Comparison of ENCODE assay signal across 8 cellular contexts in genomic region chr12:131828671-131829350, GRCh38. TPM values are rescaled to one million over a fixed set of nuclear protein-coding genes. Genes with fewer than 3 reads are reported as not detected.
DNase-seq lines count a peak whose midpoint lies in the region; ATAC-seq and TF ChIP-seq lines count a peak whose summit lies in the region.

No MANE protein-coding gene starts in this region.

- H3K9me3 ChIP-seq in CD8-positive, alpha-beta memory T cell (ENCODE audit: low read length) = no peaks in the 10 kb centered on the region
- no peaks in the 10 kb centered on the region for H3K9me3 ChIP-seq in HUES6 (ENCODE audit: control insufficient read depth, insufficient read depth, low read depth, low read length)
- no peaks in the 10 kb centered on the region for H3K9me3 ChIP-seq in lower lobe of right lung
- H3K9me3 ChIP-seq in upper lobe of right lung = no peaks in the 10 kb centered on the region

- no peak for TF ChIP-seq CTCF in brain microvascular endothelial cell (IDR thresholded peaks at IDR 0.05; ENCODE audit: low read depth, low read length, missing control alignments)
- no peak for TF ChIP-seq CTCF in lower lobe of right lung (IDR thresholded peaks at IDR 0.05)
- TF ChIP-seq CTCF in upper lobe of right lung (IDR thresholded peaks at IDR 0.05) = no peak

- peak overlapping the region in 6 of 7 donors; percentile 33 to 76 (median 63) for H3K4me3 Mint-ChIP-seq in CD8-positive, alpha-beta memory T cell

- ATAC-seq in lower lobe of right lung (peak; percentile 33 to 38), upper lobe of right lung (peak; percentile 19)

- in situ Hi-C loops in brain microvascular endothelial cell (cut with HindIII; ENCODE audit: low pct_ligation_motif_present, low sequenced_read_pairs) = no loop called here

- no peaks in the 10 kb centered on the region for H3K36me3 ChIP-seq in CD8-positive, alpha-beta memory T cell (ENCODE audit: insufficient read depth, low read length)
- H3K36me3 ChIP-seq in HUES6 (ENCODE audit: control insufficient read depth, insufficient read depth, low read length) = no peaks in the 10 kb centered on the region
- no peaks in the 10 kb centered on the region for H3K36me3 ChIP-seq in brain microvascular endothelial cell (replicated peaks)
- H3K36me3 ChIP-seq in lower lobe of right lung = no peaks in the 10 kb centered on the region
- H3K36me3 ChIP-seq in upper lobe of right lung = no peaks in the 10 kb centered on the region

- no peaks in the 10 kb centered on the region for H3K9me3 Mint-ChIP-seq in CD8-positive, alpha-beta memory T cell

- POLR2A ChIA-PET in CD8-positive, alpha-beta memory T cell (lab: Charles Lee) = no interaction called here

- H3K27me3 ChIP-seq in CD8-positive, alpha-beta memory T cell (ENCODE audit: insufficient read depth, low read length, poor library complexity, severe bottlenecking) = peaks cover 16% of the 10 kb centered on the region
- peaks cover 35% of the 10 kb centered on the region for H3K27me3 ChIP-seq in HUES6 (ENCODE audit: control insufficient read depth, insufficient read depth, low read length)
- H3K27me3 ChIP-seq in brain microvascular endothelial cell (replicated peaks) = no peaks in the 10 kb centered on the region
- H3K27me3 ChIP-seq in lower lobe of right lung (ENCODE audit: low read depth) = peaks cover 63% of the 10 kb centered on the region
- peaks cover 32% of the 10 kb centered on the region for H3K27me3 ChIP-seq in upper lobe of right lung

- H3K27ac Mint-ChIP-seq in CD8-positive, alpha-beta memory T cell = no peak overlapping the region

- CTCF ChIA-PET in CD8-positive, alpha-beta memory T cell (lab: Charles Lee) = interaction anchor here (1.1 kb wide), 1 partner anchor 10 kb away, joined by 3 read pairs; no protein-coding TSS in a partner anchor

- peak overlapping the region; percentile 28 for H3K4me3 ChIP-seq in CD8-positive, alpha-beta memory T cell (ENCODE audit: low read length)
- H3K4me3 ChIP-seq in HUES6 (ENCODE audit: low read depth, low read length) (peak overlapping the region; percentile 67), brain microvascular endothelial cell (ENCODE audit: low read depth, low read length) (peak overlapping the region; percentile 67), lower lobe of right lung (peak overlapping the region; percentile 57), upper lobe of right lung (peak overlapping the region; percentile 49)

- H3K9ac ChIP-seq in HUES6 (ENCODE audit: low read length) = peak overlapping the region; percentile 76

- intact Hi-C loops in lower lobe of right lung (cut with DNase I) (no loop called here), upper lobe of right lung (cut with DNase I) (no loop called here)

- no peak for DNase-seq in CD8-positive, alpha-beta memory T cell
- DNase-seq in brain microvascular endothelial cell = no peak
- DNase-seq in lower lobe of right lung = no peak
- DNase-seq in upper lobe of right lung = peak; percentile 67
- no peak for DNase-seq in DMS153 (lab: John Stamatoyannopoulos, UW)
- DNase-seq in GM19238 (ENCODE audit: insufficient read length, low spot score) = no peak
- no peak for DNase-seq in mesenteric fat pad (ENCODE audit: low spot score)

- no peaks in the 10 kb centered on the region for H3K4me1 ChIP-seq in CD8-positive, alpha-beta memory T cell (ENCODE audit: insufficient read depth, low read length)
- H3K4me1 ChIP-seq in HUES6 (ENCODE audit: control insufficient read depth, insufficient read depth, low read length) (peaks cover 14% of the 10 kb centered on the region), lower lobe of right lung (peaks cover 38% of the 10 kb centered on the region), upper lobe of right lung (peaks cover 23% of the 10 kb centered on the region)

- no peak overlapping the region for H3K27ac ChIP-seq in CD8-positive, alpha-beta memory T cell (ENCODE audit: low read depth, low read length)
- no peak overlapping the region for H3K27ac ChIP-seq in HUES6 (ENCODE audit: low read depth, low read length)
- H3K27ac ChIP-seq in brain microvascular endothelial cell = no peak overlapping the region
- no peak overlapping the region for H3K27ac ChIP-seq in lower lobe of right lung
- no peak overlapping the region for H3K27ac ChIP-seq in upper lobe of right lung

- peaks cover 29 to 47% of the 10 kb centered on the region in 2 donors for H3K27me3 Mint-ChIP-seq in CD8-positive, alpha-beta memory T cell

- H3K36me3 Mint-ChIP-seq in CD8-positive, alpha-beta memory T cell = no peaks in the 10 kb centered on the region

- peaks cover 5 to 22% (median 9%) of the 10 kb centered on the region in 3 donors for H3K4me1 Mint-ChIP-seq in CD8-positive, alpha-beta memory T cell

RNA-seq across cellular contexts. Expression of gene MMP17, which starts 0.6 kb away (rescaled TPM):
- total RNA-seq in CD8-positive, alpha-beta memory T cell = under 1 TPM in 1 of 2 experiments, not detected in 1; 0.29 TPM
- not detected for polyA plus RNA-seq in CD8-positive, alpha-beta memory T cell
- total RNA-seq in lower lobe of right lung (2.5 TPM), upper lobe of right lung (4.1 TPM), mesenteric fat pad (4.7 TPM)
